22 cellular contexts compared by ENCODE assay signal in genomic region chr5:138245717-138246116, GRCh38. TPM values are rescaled to one million over a fixed set of nuclear protein-coding genes. Genes with fewer than 3 reads are reported as not detected.
DNase-seq lines count a peak whose midpoint lies in the region; ATAC-seq, FAIRE-seq and TF ChIP-seq lines count a peak whose summit lies in the region.
"Had no signal": no experiment of that assay in that cellular context is flagged by ENCODE, and none has a peak within 500 bp of the region (broad histone marks: within the 10 kb centered on the region; RNA-seq: fewer than 3 reads in every experiment).

No MANE protein-coding gene starts in this region.

- DNase-seq in ELF-1 (ENCODE audit: low read depth, low spot score) (peak; percentile 84), ecto neural progenitor cell (ENCODE audit: low spot score) (peak; percentile 76), HepG2 (ENCODE audit: low spot score) (peak; percentile 65), posterior vena cava (ENCODE audit: low spot score) (peak; percentile 41), left lung (no peak)
- DNase-seq in activated naive CD4-positive, alpha-beta T cell treated with anti-CD3 and anti-CD28 coated beads, Interleukin-2, amount 50 U/mL, for 72 hours (ENCODE audit: low spot score in 2 of 2), result no peak
- DNase-seq: DMS53, NCI-H1105, NCI-H187 treated with DMSO at 0.1 percent for 48 hours, NCI-H446 had no signal

- peaks cover 0 to 25% of the 10 kb centered on the region in 2 experiments; a peak in 3 of 5 replicates for H3K27me3 ChIP-seq in HepG2 (ENCODE audit: control insufficient read depth in 1 of 2, insufficient read depth in 2 of 2, low read length in 2 of 2)
- H3K27me3 ChIP-seq in left lung, result peaks cover 0 to 26% of the 10 kb centered on the region in 2 donors

- no peak overlapping the region for H3K27ac ChIP-seq in HepG2 (ENCODE audit: extremely low read length, insufficient read depth, low read length)
- H3K27ac ChIP-seq in left lung, result no peak overlapping the region
- H3K27ac ChIP-seq: HL-60, KMS-11 had no signal

- H3K9me3 ChIP-seq in HepG2 (ENCODE audit: low read length), result no peaks in the 10 kb centered on the region
- H3K9me3 ChIP-seq in left lung, result no peaks in the 10 kb centered on the region
- H3K9me3 ChIP-seq: Caco-2 had no signal

- H3K27ac Mint-ChIP-seq in activated naive CD4-positive, alpha-beta T cell treated with anti-CD3 and anti-CD28 coated beads, Interleukin-2, amount 50 U/mL, for 72 hours, result no peak overlapping the region
- H3K27ac Mint-ChIP-seq: CD14-positive monocyte had no signal

- no peaks in the 10 kb centered on the region for H4K20me1 ChIP-seq in HepG2 (ENCODE audit: insufficient read depth, low read length)

- H3K4me3 ChIP-seq in HepG2 (replicated peaks in 1 of 3; ENCODE audit: insufficient read depth in 1 of 3, low read depth in 2 of 3, low read length in 3 of 3) (no peak overlapping the region), left lung (no peak overlapping the region)
- H3K4me3 ChIP-seq: GM12878 had no signal

- H3K36me3 ChIP-seq in HepG2 (replicated peaks in 1 of 2; ENCODE audit: control insufficient read depth in 1 of 2, insufficient read depth in 2 of 2, low read length in 2 of 2) (no peaks in the 10 kb centered on the region), left lung (no peaks in the 10 kb centered on the region)

- peak; percentile 55 for FAIRE-seq in HepG2 (lab: Jason Lieb, UNC)
- FAIRE-seq: A204.1, GM12878, GM19239 had no signal

- no peak overlapping the region for H2AFZ ChIP-seq in HepG2 (ENCODE audit: low read length)

- H3K36me3 Mint-ChIP-seq in activated naive CD4-positive, alpha-beta T cell treated with anti-CD3 and anti-CD28 coated beads, Interleukin-2, amount 50 U/mL, for 72 hours, result no peaks in the 10 kb centered on the region
- H3K36me3 Mint-ChIP-seq: CD14-positive monocyte had no signal

- no peak overlapping the region for H3K9ac ChIP-seq in HepG2 (ENCODE audit: insufficient read depth, low read depth, low read length)
- H3K9ac ChIP-seq: KMS-11 had no signal

- no TSS peak for BruUV-seq in HepG2 (replicated peaks; lab: Mats Ljungman, UMichigan)

- H3K4me1 ChIP-seq in HepG2 (ENCODE audit: insufficient read depth, low read length), result peaks cover 54% of the 10 kb centered on the region
- peaks cover 0 to 15% of the 10 kb centered on the region in 2 donors for H3K4me1 ChIP-seq in left lung

- in situ Hi-C loops in HepG2 (cut with HindIII; ENCODE audit: extremely low pct_ligation_motif_present, low pct_unique_long_range_greater_than_20kb), result no loop called here

- TF ChIP-seq EP300 in HepG2 (IDR thresholded peaks at IDR 0.05; ENCODE audit: low read depth in 2 of 2, low read length in 2 of 2) (no peak; a peak in 1 of 4 replicates), HepG2 (CRISPR knock-in tag; IDR thresholded peaks at IDR 0.05; ENCODE audit: borderline replicate concordance) (no peak)

- H3K9me3 Mint-ChIP-seq in activated naive CD4-positive, alpha-beta T cell treated with anti-CD3 and anti-CD28 coated beads, Interleukin-2, amount 50 U/mL, for 72 hours, result no peaks in the 10 kb centered on the region
- H3K9me3 Mint-ChIP-seq: CD14-positive monocyte had no signal

- CTCF ChIA-PET in HepG2 (lab: Yijun Ruan, JAX; ENCODE audit: low intra/inter-chr PET ratio, low total read pairs), result no interaction called here

- peak overlapping the region; percentile 48 for H3K4me2 ChIP-seq in HepG2 (ENCODE audit: low read depth, low read length)
- H3K4me2 ChIP-seq: KMS-11 had no signal

- intact Hi-C loops in HepG2 (cut with micrococcal nuclease; ENCODE audit: unreplicated experiment) (no loop called here), posterior vena cava (cut with DNase I) (loop anchor here in 1 of 2 donors (10.0 kb wide), 1 partner anchor 1159 kb away; the partner anchor contains the start of gene SPATA24), left lung (cut with DNase I) (no loop called here)

- ATAC-seq in HepG2 (peak; percentile 63), GM19324 (IDR thresholded peaks at IDR 0.05; ENCODE audit: low FRiP score, unreplicated experiment) (no peak), left lung (no peak), HG02870 (IDR thresholded peaks at IDR 0.05; ENCODE audit: unreplicated experiment) (no peak)
- no peak for ATAC-seq in activated naive CD4-positive, alpha-beta T cell treated with anti-CD3 and anti-CD28 coated beads, Interleukin-2, amount 50 U/mL, for 72 hours
- ATAC-seq: GM12878, Right ventricle myocardium inferior had no signal

- WGBS in HepG2 (ENCODE audit: low lambda C conversion rate), result 0% methylated on average over 1 of the region's 1 CpG

- no peaks in the 10 kb centered on the region for H3K79me2 ChIP-seq in HepG2 (ENCODE audit: insufficient read depth, low read length)

- TF ChIP-seq CTCF in HepG2 (CRISPR knock-in tag; IDR thresholded peaks at IDR 0.05) (no peak), left lung (IDR thresholded peaks at IDR 0.05) (no peak)

- no peak for TF ChIP-seq RAD21 in HepG2 (CRISPR knock-in tag; IDR thresholded peaks at IDR 0.05)

- TF ChIP-seq POLR2A in HepG2 (IDR thresholded peaks at IDR 0.05; ENCODE audit: insufficient read depth in 1 of 2, low read depth in 2 of 2, low read length in 2 of 2), result no peak

- POLR2A ChIA-PET in HepG2 (lab: Yijun Ruan, JAX), result interaction anchor here (0.6 kb wide), 1 partner anchor 158 kb away, joined by 4 read pairs; no protein-coding TSS in a partner anchor

TF ChIP-seq in HepG2, 621 proteins besides CTCF, POLR2A, EP300 and RAD21 (continues in another document):
- TF ChIP-seq HNF4A (CRISPR knock-in tag; IDR thresholded peaks at IDR 0.05) (0 out of 2 replicates have a peak, but pooled peaks have one; percentile 11), ZNF292 (CRISPR knock-in tag; IDR thresholded peaks at IDR 0.05; ENCODE audit: borderline replicate concordance, low read depth) (0 out of 2 replicates have a peak, but pooled peaks have one; percentile 48), GPN1 (CRISPR knock-in tag; IDR thresholded peaks at IDR 0.05; ENCODE audit: borderline replicate concordance) (no peak)

RNA-seq across cellular contexts. Expression of gene GFRA3, which starts 28.7 kb away (rescaled TPM):
- 0.10 and 0.27 TPM in 2 replicates for total RNA-seq in HepG2 (2016; rRNA removed; fragmentation: Illumina TruSeq; extraction: Trizol)
- not detected in 2 replicates for total RNA-seq in HepG2 (2016; cell fraction: cytosol; rRNA removed; fragmentation: Illumina TruSeq; extraction: Trizol; ENCODE audit: low read depth)
- 0.24 TPM in 1 of 2 replicates, not detected in the other for total RNA-seq in HepG2 (2016; cell fraction: insoluble cytoplasmic fraction; rRNA removed; fragmentation: Illumina TruSeq; extraction: Trizol)
- 0.14 and 0.28 TPM in 2 replicates for total RNA-seq in HepG2 (2016; cell fraction: membrane; rRNA removed; fragmentation: Illumina TruSeq; extraction: Trizol)
- 0.31 and 0.47 TPM in 2 replicates for total RNA-seq in HepG2 (2016; cell fraction: nucleus; rRNA removed; fragmentation: Illumina TruSeq; extraction: Trizol)
- 0.30 and 0.48 TPM in 2 replicates for polyA plus RNA-seq in HepG2 (2011; rRNA removed)
- 0.33 and 0.40 TPM in 2 replicates for polyA plus RNA-seq in HepG2 (2011; cell fraction: cytosol; rRNA removed)
- polyA plus RNA-seq in HepG2 (2011; cell fraction: nucleus; rRNA removed), result 0.19 and 0.28 TPM in 2 replicates
- 0.43 and 0.91 TPM in 2 replicates for polyA plus RNA-seq in HepG2 (2012)
- polyA plus RNA-seq in HepG2 (2016; cell fraction: cytosol; fragmentation: Illumina TruSeq; extraction: Trizol; ENCODE audit: low read depth), result 0.18 and 0.20 TPM in 2 replicates
- 0.34 and 0.48 TPM in 2 replicates for polyA plus RNA-seq in HepG2 (2016; cell fraction: insoluble cytoplasmic fraction; fragmentation: Illumina TruSeq; extraction: Trizol; ENCODE audit: low read depth)
- polyA plus RNA-seq in HepG2 (2016; cell fraction: membrane; fragmentation: Illumina TruSeq; extraction: Trizol; ENCODE audit: low read depth), result 0.33 and 0.35 TPM in 2 replicates
- 0.73 and 1.1 TPM in 2 replicates for polyA plus RNA-seq in HepG2 (2016; cell fraction: nucleus; fragmentation: Illumina TruSeq; extraction: Trizol; ENCODE audit: insufficient read depth, low read depth)
- polyA minus RNA-seq in HepG2 (2011; rRNA and poly(A)+ RNA removed; ENCODE audit: low replicate concordance), result 0.32 and 0.44 TPM in 2 replicates
- not detected in 2 replicates for polyA minus RNA-seq in HepG2 (2011; cell fraction: cytosol; rRNA and poly(A)+ RNA removed)
- not detected in 2 replicates for polyA minus RNA-seq in HepG2 (2011; cell fraction: nucleus; rRNA and poly(A)+ RNA removed)
- total RNA-seq in posterior vena cava, result under 1 TPM in 1 of 2 donors, not detected in 1; 0.43 TPM
- 1 to 10 TPM in 1 of 2 donors, not detected in 1; 1.9 TPM for total RNA-seq in left lung
- under 1 TPM in 1 of 2 donors, not detected in 1; 0.11 TPM for total RNA-seq in activated naive CD4-positive, alpha-beta T cell treated with anti-CD3 and anti-CD28 coated beads, Interleukin-2, amount 50 U/mL, for 72 hours
- total RNA-seq: G401, MCF 10A had no signal
- polyA plus RNA-seq: CD14-positive monocyte had no signal

RNA-seq across cellular contexts. Expression of gene CDC23, which starts 32.6 kb away (rescaled TPM):
- 47.7 and 64.2 TPM in 2 replicates for total RNA-seq in HepG2 (2016; rRNA removed; fragmentation: Illumina TruSeq; extraction: Trizol)
- total RNA-seq in HepG2 (2016; cell fraction: cytosol; rRNA removed; fragmentation: Illumina TruSeq; extraction: Trizol; ENCODE audit: low read depth), result 5.3 and 5.6 TPM in 2 replicates
- total RNA-seq in HepG2 (2016; cell fraction: insoluble cytoplasmic fraction; rRNA removed; fragmentation: Illumina TruSeq; extraction: Trizol), result 47.3 and 67.7 TPM in 2 replicates
- 10.9 and 12.4 TPM in 2 replicates for total RNA-seq in HepG2 (2016; cell fraction: membrane; rRNA removed; fragmentation: Illumina TruSeq; extraction: Trizol)
- total RNA-seq in HepG2 (2016; cell fraction: nucleus; rRNA removed; fragmentation: Illumina TruSeq; extraction: Trizol), result 35.4 and 36.8 TPM in 2 replicates
- 28.2 and 38.3 TPM in 2 replicates for polyA plus RNA-seq in HepG2 (2011; rRNA removed)
- 17.0 and 23.7 TPM in 2 replicates for polyA plus RNA-seq in HepG2 (2011; cell fraction: cytosol; rRNA removed)
- polyA plus RNA-seq in HepG2 (2011; cell fraction: nucleus; rRNA removed), result 30.2 and 33.3 TPM in 2 replicates
- polyA plus RNA-seq in HepG2 (2012), result 18.0 and 25.9 TPM in 2 replicates
- 1.9 and 2.4 TPM in 2 replicates for polyA plus RNA-seq in HepG2 (2016; cell fraction: cytosol; fragmentation: Illumina TruSeq; extraction: Trizol; ENCODE audit: low read depth)
- 58.9 and 61.5 TPM in 2 replicates for polyA plus RNA-seq in HepG2 (2016; cell fraction: insoluble cytoplasmic fraction; fragmentation: Illumina TruSeq; extraction: Trizol; ENCODE audit: low read depth)
- 6.1 and 7.0 TPM in 2 replicates for polyA plus RNA-seq in HepG2 (2016; cell fraction: membrane; fragmentation: Illumina TruSeq; extraction: Trizol; ENCODE audit: low read depth)
- 46.3 and 48.4 TPM in 2 replicates for polyA plus RNA-seq in HepG2 (2016; cell fraction: nucleus; fragmentation: Illumina TruSeq; extraction: Trizol; ENCODE audit: insufficient read depth, low read depth)
- 36.7 and 39.6 TPM in 2 replicates for polyA minus RNA-seq in HepG2 (2011; rRNA and poly(A)+ RNA removed; ENCODE audit: low replicate concordance)
- 17.8 and 19.5 TPM in 2 replicates for polyA minus RNA-seq in HepG2 (2011; cell fraction: cytosol; rRNA and poly(A)+ RNA removed)
- polyA minus RNA-seq in HepG2 (2011; cell fraction: nucleus; rRNA and poly(A)+ RNA removed), result 42.4 and 60.0 TPM in 2 replicates
- total RNA-seq in posterior vena cava, result 10 to 100 TPM; 14.0 to 18.0 TPM
- total RNA-seq in left lung, result 10 to 100 TPM; 18.8 to 27.1 TPM
- 10 to 100 TPM; 38.4 to 56.6 TPM for total RNA-seq in activated naive CD4-positive, alpha-beta T cell treated with anti-CD3 and anti-CD28 coated beads, Interleukin-2, amount 50 U/mL, for 72 hours

Comparison
In these comparisons a context has a peak if more than half of its experiments do, and no peak if none do; other contexts are left out.
1. DNase-seq: peak in ELF-1 (single experiment), ecto neural progenitor cell (single experiment), HepG2 (single experiment) and posterior vena cava (single experiment); none in left lung (0 of 2) and activated naive CD4-positive, alpha-beta T cell treated with anti-CD3 and anti-CD28 coated beads, Interleukin-2, amount 50 U/mL, for 72 hours (0 of 2).